Comparison of ENCODE assay signal across 2 cellular contexts in the genomic region with DNA sequence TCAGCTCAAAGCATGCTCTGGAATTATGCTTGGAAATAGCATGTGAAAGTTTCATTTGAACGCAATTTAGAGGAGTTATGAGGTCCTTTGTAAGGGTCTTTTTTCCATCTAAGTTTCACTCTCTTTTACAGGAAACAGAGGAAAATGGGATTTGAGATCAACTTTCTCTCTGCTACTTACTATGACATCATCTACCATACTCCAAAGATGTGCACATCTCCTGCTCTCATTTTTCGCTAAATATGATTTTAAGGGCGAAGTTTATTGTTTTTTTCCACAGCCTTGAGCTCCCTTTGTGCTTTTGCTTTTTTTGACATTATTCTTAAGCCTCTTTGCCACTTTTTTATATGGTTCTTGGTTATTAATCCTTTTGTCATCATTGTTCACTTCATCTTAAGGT.
TF ChIP-seq lines count a peak whose summit lies in the region.

No MANE protein-coding gene starts in this region.

TF ChIP-seq in HEK293, 187 proteins besides CTCF, POLR2A, EP300 and RAD21:
- TF ChIP-seq, protein P1, sequence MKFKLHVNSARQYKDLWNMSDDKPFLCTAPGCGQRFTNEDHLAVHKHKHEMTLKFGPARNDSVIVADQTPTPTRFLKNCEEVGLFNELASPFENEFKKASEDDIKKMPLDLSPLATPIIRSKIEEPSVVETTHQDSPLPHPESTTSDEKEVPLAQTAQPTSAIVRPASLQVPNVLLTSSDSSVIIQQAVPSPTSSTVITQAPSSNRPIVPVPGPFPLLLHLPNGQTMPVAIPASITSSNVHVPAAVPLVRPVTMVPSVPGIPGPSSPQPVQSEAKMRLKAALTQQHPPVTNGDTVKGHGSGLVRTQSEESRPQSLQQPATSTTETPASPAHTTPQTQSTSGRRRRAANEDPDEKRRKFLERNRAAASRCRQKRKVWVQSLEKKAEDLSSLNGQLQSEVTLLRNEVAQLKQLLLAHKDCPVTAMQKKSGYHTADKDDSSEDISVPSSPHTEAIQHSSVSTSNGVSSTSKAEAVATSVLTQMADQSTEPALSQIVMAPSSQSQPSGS (tag by site-specific recombination; IDR thresholded peaks at IDR 0.05; ENCODE audit: low read depth), result peak; percentile 61
- TF ChIP-seq, protein P2, sequence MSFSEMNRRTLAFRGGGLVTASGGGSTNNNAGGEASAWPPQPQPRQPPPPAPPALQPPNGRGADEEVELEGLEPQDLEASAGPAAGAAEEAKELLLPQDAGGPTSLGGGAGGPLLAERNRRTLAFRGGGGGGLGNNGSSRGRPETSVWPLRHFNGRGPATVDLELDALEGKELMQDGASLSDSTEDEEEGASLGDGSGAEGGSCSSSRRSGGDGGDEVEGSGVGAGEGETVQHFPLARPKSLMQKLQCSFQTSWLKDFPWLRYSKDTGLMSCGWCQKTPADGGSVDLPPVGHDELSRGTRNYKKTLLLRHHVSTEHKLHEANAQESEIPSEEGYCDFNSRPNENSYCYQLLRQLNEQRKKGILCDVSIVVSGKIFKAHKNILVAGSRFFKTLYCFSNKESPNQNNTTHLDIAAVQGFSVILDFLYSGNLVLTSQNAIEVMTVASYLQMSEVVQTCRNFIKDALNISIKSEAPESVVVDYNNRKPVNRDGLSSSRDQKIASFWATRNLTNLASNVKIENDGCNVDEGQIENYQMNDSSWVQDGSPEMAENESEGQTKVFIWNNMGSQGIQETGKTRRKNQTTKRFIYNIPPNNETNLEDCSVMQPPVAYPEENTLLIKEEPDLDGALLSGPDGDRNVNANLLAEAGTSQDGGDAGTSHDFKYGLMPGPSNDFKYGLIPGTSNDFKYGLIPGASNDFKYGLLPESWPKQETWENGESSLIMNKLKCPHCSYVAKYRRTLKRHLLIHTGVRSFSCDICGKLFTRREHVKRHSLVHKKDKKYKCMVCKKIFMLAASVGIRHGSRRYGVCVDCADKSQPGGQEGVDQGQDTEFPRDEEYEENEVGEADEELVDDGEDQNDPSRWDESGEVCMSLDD (tag by site-specific recombination; IDR thresholded peaks at IDR 0.05), result no peak
- TF ChIP-seq PRDM1 (tag by site-specific recombination; IDR thresholded peaks at IDR 0.05), result peak; percentile 23; the same call in 1 of the 2 replicates
- TF ChIP-seq ZBTB21 (tag by site-specific recombination; IDR thresholded peaks at IDR 0.05), result 0 out of 2 replicates have a peak, but pooled peaks have one; percentile 40

TF ChIP-seq in H1, 55 proteins besides CTCF, POLR2A, EP300 and RAD21:
- TF ChIP-seq ZNF274 (IDR thresholded peaks at IDR 0.05; ENCODE audit: borderline replicate concordance, extremely low read depth, low read length) (no peak), MAFK (IDR thresholded peaks at IDR 0.05; ENCODE audit: low read depth, low read length) (no peak), SIN3A (conservative IDR thresholded peaks at IDR 0.05 in 1 of 2, IDR thresholded peaks at IDR 0.05 in 1 of 2; ENCODE audit: low read depth in 1 of 2, low read length in 2 of 2) (no peak)
